Comparison of ENCODE assay signal across 1 cellular context in the genomic region with DNA sequence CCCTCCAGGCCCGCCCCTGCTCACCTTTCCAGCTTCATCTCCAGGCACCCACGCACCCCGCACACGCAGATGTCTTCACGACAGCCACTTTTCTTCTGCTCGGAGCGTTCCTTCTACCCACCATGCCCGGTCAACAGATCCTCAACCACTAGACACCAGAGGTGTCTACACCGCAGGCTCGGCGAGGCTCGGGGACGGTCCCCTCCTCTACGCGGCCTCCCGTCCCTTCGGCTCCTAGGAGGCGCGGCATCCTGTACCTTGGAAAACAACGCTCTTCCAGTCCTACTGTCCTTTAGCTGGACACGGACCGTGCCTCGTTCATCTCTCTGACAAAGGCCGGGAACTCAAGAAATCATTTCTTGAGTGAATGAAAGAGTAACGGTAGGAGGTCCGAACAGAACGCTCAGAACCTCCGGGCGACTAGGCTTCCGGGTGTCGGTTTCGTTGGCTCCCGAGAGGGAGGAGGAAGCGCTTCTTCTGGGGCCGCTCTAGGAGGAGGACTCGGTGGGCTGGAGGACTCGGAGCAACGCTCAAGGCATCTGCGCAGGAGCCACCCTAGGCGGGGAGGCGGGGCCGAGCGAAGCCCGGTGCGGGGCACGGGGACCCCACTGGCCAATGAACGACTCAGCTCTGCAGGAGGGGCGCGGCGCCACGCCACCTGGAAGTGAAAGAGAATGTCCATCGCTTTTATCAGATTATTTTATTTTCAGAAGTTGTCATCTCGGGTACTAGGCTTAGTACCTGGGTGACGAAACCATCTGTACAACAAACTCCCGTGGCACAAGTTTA.
TF ChIP-seq lines count a peak whose summit lies in the region.

No MANE protein-coding gene starts in this region.

TF ChIP-seq in GM12878, 131 proteins besides CTCF, POLR2A, EP300 and RAD21 (continued from another document and continues in another):
- TF ChIP-seq, protein P1, sequence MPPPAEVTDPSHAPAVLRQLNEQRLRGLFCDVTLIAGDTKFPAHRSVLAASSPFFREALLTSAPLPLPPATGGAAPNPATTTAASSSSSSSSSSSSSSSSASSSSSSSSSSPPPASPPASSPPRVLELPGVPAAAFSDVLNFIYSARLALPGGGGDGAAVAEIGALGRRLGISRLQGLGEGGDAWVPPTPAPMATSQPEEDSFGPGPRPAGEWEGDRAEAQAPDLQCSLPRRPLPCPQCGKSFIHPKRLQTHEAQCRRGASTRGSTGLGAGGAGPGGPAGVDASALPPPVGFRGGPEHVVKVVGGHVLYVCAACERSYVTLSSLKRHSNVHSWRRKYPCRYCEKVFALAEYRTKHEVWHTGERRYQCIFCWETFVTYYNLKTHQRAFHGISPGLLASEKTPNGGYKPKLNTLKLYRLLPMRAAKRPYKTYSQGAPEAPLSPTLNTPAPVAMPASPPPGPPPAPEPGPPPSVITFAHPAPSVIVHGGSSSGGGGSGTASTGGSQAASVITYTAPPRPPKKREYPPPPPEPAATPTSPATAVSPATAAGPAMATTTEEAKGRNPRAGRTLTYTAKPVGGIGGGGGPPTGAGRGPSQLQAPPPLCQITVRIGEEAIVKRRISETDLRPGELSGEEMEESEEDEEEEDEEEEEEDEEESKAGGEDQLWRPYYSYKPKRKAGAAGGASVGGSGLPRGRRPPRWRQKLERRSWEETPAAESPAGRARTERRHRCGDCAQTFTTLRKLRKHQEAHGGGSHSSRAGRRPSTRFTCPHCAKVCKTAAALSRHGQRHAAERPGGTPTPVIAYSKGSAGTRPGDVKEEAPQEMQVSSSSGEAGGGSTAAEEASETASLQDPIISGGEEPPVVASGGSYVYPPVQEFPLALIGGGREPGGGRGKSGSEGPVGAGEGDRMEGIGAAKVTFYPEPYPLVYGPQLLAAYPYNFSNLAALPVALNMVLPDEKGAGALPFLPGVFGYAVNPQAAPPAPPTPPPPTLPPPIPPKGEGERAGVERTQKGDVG (CRISPR knock-in tag; IDR thresholded peaks at IDR 0.05) = no peak
- TF ChIP-seq, protein P2, sequence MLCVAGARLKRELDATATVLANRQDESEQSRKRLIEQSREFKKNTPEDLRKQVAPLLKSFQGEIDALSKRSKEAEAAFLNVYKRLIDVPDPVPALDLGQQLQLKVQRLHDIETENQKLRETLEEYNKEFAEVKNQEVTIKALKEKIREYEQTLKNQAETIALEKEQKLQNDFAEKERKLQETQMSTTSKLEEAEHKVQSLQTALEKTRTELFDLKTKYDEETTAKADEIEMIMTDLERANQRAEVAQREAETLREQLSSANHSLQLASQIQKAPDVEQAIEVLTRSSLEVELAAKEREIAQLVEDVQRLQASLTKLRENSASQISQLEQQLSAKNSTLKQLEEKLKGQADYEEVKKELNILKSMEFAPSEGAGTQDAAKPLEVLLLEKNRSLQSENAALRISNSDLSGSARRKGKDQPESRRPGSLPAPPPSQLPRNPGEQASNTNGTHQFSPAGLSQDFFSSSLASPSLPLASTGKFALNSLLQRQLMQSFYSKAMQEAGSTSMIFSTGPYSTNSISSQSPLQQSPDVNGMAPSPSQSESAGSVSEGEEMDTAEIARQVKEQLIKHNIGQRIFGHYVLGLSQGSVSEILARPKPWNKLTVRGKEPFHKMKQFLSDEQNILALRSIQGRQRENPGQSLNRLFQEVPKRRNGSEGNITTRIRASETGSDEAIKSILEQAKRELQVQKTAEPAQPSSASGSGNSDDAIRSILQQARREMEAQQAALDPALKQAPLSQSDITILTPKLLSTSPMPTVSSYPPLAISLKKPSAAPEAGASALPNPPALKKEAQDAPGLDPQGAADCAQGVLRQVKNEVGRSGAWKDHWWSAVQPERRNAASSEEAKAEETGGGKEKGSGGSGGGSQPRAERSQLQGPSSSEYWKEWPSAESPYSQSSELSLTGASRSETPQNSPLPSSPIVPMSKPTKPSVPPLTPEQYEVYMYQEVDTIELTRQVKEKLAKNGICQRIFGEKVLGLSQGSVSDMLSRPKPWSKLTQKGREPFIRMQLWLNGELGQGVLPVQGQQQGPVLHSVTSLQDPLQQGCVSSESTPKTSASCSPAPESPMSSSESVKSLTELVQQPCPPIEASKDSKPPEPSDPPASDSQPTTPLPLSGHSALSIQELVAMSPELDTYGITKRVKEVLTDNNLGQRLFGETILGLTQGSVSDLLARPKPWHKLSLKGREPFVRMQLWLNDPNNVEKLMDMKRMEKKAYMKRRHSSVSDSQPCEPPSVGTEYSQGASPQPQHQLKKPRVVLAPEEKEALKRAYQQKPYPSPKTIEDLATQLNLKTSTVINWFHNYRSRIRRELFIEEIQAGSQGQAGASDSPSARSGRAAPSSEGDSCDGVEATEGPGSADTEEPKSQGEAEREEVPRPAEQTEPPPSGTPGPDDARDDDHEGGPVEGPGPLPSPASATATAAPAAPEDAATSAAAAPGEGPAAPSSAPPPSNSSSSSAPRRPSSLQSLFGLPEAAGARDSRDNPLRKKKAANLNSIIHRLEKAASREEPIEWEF (IDR thresholded peaks at IDR 0.05; ENCODE audit: insufficient replicate concordance, low read depth, low read length) = no peak
- TF ChIP-seq ZZZ3 (IDR thresholded peaks at IDR 0.05; ENCODE audit: control insufficient read depth, insufficient read length, low read depth) = no peak
- peak; percentile 41; the same call in 1 of the 2 replicates for TF ChIP-seq LARP7 (IDR thresholded peaks at IDR 0.05)
- TF ChIP-seq SMAD5 (IDR thresholded peaks at IDR 0.05; ENCODE audit: low read depth) = peak; percentile 78; the same call in 1 of the 2 replicates
- TF ChIP-seq SPI1 (IDR thresholded peaks at IDR 0.05; ENCODE audit: borderline replicate concordance, insufficient read depth, low read depth, low read length) = peak; percentile 54; the same call in 1 of the 2 replicates
- TF ChIP-seq, protein P3, sequence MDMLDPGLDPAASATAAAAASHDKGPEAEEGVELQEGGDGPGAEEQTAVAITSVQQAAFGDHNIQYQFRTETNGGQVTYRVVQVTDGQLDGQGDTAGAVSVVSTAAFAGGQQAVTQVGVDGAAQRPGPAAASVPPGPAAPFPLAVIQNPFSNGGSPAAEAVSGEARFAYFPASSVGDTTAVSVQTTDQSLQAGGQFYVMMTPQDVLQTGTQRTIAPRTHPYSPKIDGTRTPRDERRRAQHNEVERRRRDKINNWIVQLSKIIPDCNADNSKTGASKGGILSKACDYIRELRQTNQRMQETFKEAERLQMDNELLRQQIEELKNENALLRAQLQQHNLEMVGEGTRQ (IDR thresholded peaks at IDR 0.05; ENCODE audit: borderline replicate concordance, low read depth, low read length) = peak; percentile 89
- peak; percentile 9 to 33; a peak in 3 of 4 replicates for TF ChIP-seq IKZF2 (IDR thresholded peaks at IDR 0.05)
- TF ChIP-seq, protein P4, sequence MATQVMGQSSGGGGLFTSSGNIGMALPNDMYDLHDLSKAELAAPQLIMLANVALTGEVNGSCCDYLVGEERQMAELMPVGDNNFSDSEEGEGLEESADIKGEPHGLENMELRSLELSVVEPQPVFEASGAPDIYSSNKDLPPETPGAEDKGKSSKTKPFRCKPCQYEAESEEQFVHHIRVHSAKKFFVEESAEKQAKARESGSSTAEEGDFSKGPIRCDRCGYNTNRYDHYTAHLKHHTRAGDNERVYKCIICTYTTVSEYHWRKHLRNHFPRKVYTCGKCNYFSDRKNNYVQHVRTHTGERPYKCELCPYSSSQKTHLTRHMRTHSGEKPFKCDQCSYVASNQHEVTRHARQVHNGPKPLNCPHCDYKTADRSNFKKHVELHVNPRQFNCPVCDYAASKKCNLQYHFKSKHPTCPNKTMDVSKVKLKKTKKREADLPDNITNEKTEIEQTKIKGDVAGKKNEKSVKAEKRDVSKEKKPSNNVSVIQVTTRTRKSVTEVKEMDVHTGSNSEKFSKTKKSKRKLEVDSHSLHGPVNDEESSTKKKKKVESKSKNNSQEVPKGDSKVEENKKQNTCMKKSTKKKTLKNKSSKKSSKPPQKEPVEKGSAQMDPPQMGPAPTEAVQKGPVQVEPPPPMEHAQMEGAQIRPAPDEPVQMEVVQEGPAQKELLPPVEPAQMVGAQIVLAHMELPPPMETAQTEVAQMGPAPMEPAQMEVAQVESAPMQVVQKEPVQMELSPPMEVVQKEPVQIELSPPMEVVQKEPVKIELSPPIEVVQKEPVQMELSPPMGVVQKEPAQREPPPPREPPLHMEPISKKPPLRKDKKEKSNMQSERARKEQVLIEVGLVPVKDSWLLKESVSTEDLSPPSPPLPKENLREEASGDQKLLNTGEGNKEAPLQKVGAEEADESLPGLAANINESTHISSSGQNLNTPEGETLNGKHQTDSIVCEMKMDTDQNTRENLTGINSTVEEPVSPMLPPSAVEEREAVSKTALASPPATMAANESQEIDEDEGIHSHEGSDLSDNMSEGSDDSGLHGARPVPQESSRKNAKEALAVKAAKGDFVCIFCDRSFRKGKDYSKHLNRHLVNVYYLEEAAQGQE (IDR thresholded peaks at IDR 0.05; ENCODE audit: low read depth, low read length) = no peak
- TF ChIP-seq MTA2 (IDR thresholded peaks at IDR 0.05; ENCODE audit: low read depth) = no peak
- TF ChIP-seq, protein P5, sequence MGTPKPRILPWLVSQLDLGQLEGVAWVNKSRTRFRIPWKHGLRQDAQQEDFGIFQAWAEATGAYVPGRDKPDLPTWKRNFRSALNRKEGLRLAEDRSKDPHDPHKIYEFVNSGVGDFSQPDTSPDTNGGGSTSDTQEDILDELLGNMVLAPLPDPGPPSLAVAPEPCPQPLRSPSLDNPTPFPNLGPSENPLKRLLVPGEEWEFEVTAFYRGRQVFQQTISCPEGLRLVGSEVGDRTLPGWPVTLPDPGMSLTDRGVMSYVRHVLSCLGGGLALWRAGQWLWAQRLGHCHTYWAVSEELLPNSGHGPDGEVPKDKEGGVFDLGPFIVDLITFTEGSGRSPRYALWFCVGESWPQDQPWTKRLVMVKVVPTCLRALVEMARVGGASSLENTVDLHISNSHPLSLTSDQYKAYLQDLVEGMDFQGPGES (IDR thresholded peaks at IDR 0.05) = no peak
- TF ChIP-seq NFIC (IDR thresholded peaks at IDR 0.05; ENCODE audit: low read depth, low read length) = no peak
- TF ChIP-seq CHD1 (IDR thresholded peaks at IDR 0.05; ENCODE audit: low read depth, low read length) = no peak
- no peak for TF ChIP-seq DPF2 (IDR thresholded peaks at IDR 0.05)
- TF ChIP-seq, protein P6, sequence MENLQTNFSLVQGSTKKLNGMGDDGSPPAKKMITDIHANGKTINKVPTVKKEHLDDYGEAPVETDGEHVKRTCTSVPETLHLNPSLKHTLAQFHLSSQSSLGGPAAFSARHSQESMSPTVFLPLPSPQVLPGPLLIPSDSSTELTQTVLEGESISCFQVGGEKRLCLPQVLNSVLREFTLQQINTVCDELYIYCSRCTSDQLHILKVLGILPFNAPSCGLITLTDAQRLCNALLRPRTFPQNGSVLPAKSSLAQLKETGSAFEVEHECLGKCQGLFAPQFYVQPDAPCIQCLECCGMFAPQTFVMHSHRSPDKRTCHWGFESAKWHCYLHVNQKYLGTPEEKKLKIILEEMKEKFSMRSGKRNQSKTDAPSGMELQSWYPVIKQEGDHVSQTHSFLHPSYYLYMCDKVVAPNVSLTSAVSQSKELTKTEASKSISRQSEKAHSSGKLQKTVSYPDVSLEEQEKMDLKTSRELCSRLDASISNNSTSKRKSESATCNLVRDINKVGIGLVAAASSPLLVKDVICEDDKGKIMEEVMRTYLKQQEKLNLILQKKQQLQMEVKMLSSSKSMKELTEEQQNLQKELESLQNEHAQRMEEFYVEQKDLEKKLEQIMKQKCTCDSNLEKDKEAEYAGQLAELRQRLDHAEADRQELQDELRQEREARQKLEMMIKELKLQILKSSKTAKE (IDR thresholded peaks at IDR 0.05; ENCODE audit: low read depth, poor library complexity, severe bottlenecking) = no peak
- TF ChIP-seq, protein P7, sequence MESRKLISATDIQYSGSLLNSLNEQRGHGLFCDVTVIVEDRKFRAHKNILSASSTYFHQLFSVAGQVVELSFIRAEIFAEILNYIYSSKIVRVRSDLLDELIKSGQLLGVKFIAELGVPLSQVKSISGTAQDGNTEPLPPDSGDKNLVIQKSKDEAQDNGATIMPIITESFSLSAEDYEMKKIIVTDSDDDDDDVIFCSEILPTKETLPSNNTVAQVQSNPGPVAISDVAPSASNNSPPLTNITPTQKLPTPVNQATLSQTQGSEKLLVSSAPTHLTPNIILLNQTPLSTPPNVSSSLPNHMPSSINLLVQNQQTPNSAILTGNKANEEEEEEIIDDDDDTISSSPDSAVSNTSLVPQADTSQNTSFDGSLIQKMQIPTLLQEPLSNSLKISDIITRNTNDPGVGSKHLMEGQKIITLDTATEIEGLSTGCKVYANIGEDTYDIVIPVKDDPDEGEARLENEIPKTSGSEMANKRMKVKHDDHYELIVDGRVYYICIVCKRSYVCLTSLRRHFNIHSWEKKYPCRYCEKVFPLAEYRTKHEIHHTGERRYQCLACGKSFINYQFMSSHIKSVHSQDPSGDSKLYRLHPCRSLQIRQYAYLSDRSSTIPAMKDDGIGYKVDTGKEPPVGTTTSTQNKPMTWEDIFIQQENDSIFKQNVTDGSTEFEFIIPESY (IDR thresholded peaks at IDR 0.05) = no peak
- no peak for TF ChIP-seq KAT2A (conservative IDR thresholded peaks at IDR 0.05; ENCODE audit: control insufficient read depth, low read depth, low read length)
- peak; percentile 79; the same call in 1 of the 2 replicates for TF ChIP-seq ZNF207 (IDR thresholded peaks at IDR 0.05; ENCODE audit: borderline replicate concordance)
- TF ChIP-seq TARDBP (IDR thresholded peaks at IDR 0.05; ENCODE audit: borderline replicate concordance) = no peak
- TF ChIP-seq SRF (IDR thresholded peaks at IDR 0.05; ENCODE audit: low read depth in 2 of 2, low read length in 2 of 2) = no peak
- peak; percentile 78 for TF ChIP-seq IKZF1 (conservative IDR thresholded peaks at IDR 0.05)
- TF ChIP-seq TCF12 (IDR thresholded peaks at IDR 0.05; ENCODE audit: low read depth, low read length) = no peak
- peak in 1 of 2 experiments; percentile 73; a peak in 2 of 3 replicates for TF ChIP-seq EGR1 (IDR thresholded peaks at IDR 0.05; ENCODE audit: borderline replicate concordance in 1 of 2, low read depth in 2 of 2, low read length in 2 of 2)
- no peak for TF ChIP-seq CREM (IDR thresholded peaks at IDR 0.05; ENCODE audit: low read depth)
- TF ChIP-seq, protein P8, sequence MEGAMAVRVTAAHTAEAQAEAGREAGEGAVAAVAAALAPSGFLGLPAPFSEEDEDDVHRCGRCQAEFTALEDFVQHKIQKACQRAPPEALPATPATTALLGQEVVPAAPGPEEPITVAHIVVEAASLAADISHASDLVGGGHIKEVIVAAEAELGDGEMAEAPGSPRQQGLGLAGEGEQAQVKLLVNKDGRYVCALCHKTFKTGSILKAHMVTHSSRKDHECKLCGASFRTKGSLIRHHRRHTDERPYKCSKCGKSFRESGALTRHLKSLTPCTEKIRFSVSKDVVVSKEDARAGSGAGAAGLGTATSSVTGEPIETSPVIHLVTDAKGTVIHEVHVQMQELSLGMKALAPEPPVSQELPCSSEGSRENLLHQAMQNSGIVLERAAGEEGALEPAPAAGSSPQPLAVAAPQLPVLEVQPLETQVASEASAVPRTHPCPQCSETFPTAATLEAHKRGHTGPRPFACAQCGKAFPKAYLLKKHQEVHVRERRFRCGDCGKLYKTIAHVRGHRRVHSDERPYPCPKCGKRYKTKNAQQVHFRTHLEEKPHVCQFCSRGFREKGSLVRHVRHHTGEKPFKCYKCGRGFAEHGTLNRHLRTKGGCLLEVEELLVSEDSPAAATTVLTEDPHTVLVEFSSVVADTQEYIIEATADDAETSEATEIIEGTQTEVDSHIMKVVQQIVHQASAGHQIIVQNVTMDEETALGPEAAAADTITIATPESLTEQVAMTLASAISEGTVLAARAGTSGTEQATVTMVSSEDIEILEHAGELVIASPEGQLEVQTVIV (IDR thresholded peaks at IDR 0.05; ENCODE audit: borderline replicate concordance, partially characterized antibody) = peak; percentile 60
- TF ChIP-seq KDM1A (IDR thresholded peaks at IDR 0.05; ENCODE audit: borderline replicate concordance) = no peak
- no peak for TF ChIP-seq FOS (IDR thresholded peaks at IDR 0.05; ENCODE audit: borderline replicate concordance, extremely low read depth, insufficient read length)
- TF ChIP-seq PML (IDR thresholded peaks at IDR 0.05; ENCODE audit: low read length) = no peak
- no peak for TF ChIP-seq MEF2B (IDR thresholded peaks at IDR 0.05; ENCODE audit: partially characterized antibody, poor library complexity, severe bottlenecking)
- TF ChIP-seq CBX3 (IDR thresholded peaks at IDR 0.05; ENCODE audit: borderline replicate concordance, low read depth) = no peak
- no peak for TF ChIP-seq GATAD2B (conservative IDR thresholded peaks at IDR 0.05; ENCODE audit: low read depth)
- no peak for TF ChIP-seq NFXL1 (IDR thresholded peaks at IDR 0.05; ENCODE audit: borderline replicate concordance)
